In genomic region chr3:37254316-37254715, GRCh38 we compare ENCODE assay signal across 7 cellular contexts.
"Had no signal": no experiment of that assay in that cellular context is flagged by ENCODE, and none has a peak within 500 bp of the region (broad histone marks: within the 10 kb centered on the region; RNA-seq: fewer than 3 reads in every experiment).

No MANE protein-coding gene starts in this region.

- H3K27ac Mint-ChIP-seq: H9, IgD-negative memory B cell had no signal

- H3K27ac ChIP-seq: GM23248 had no signal

- H3K4me3 ChIP-seq: GM23248 had no signal

- ATAC-seq: HepG2 had no signal

- H3K27me3 Mint-ChIP-seq: IgD-negative memory B cell had no signal

- DNase-seq: GM23248, GOT3, H9, HCEC 1CT, KBM-7 had no signal

- H3K9me3 Mint-ChIP-seq: H9, IgD-negative memory B cell had no signal

- H3K4me3 Mint-ChIP-seq: H9, IgD-negative memory B cell had no signal

- FAIRE-seq: HepG2 had no signal

- H3K4me1 Mint-ChIP-seq: H9 had no signal
